ENCODE assay signal across 12 cellular contexts in genomic region chr19:16442386-16443276, GRCh38. TPM values are rescaled to one million over a fixed set of nuclear protein-coding genes. Genes with fewer than 3 reads are reported as not detected.
DNase-seq lines count a peak whose midpoint lies in the region; ATAC-seq and TF ChIP-seq lines count a peak whose summit lies in the region.
"Had no signal": no experiment of that assay in that cellular context is flagged by ENCODE, and none has a peak within 500 bp of the region (broad histone marks: within the 10 kb centered on the region; RNA-seq: fewer than 3 reads in every experiment).

No MANE protein-coding gene starts in this region.

- H3K36me3 ChIP-seq in neuronal stem cell (replicated peaks in 1 of 2; ENCODE audit: control insufficient read depth in 2 of 2, insufficient read depth in 2 of 2, low read length in 2 of 2), result peaks cover 10 to 34% of the 10 kb centered on the region in 2 donors

- no peak overlapping the region for H3K27ac ChIP-seq in H9 (ENCODE audit: insufficient read length, low read depth, low read length)
- peak overlapping the region; percentile 45 for H3K27ac ChIP-seq in neuronal stem cell (replicated peaks; ENCODE audit: low read length)
- H3K27ac ChIP-seq: testis had no signal

- H3K4me1 ChIP-seq in H9 (ENCODE audit: insufficient read depth, low read length) (peaks cover 2% of the 10 kb centered on the region; the same call in 1 of the 2 replicates), neuronal stem cell (ENCODE audit: control insufficient read depth in 2 of 2, insufficient read depth in 1 of 2, low read depth in 1 of 2, low read length in 2 of 2) (peaks cover 4 to 13% of the 10 kb centered on the region in 2 donors)

- H3K23ac ChIP-seq in H9 (ENCODE audit: insufficient read length, low read depth, low read length) (no peak overlapping the region), neuronal stem cell (ENCODE audit: low read depth, low read length, poor library complexity) (peak overlapping the region; percentile 14)

- peaks cover 5 to 21% (median 20%) of the 10 kb centered on the region in 3 experiments; a peak in 5 of 7 replicates for H3K36me3 Mint-ChIP-seq in H9 (ENCODE audit: insufficient read depth in 1 of 3, low read depth in 3 of 3)
- H3K36me3 Mint-ChIP-seq in endothelial cell (ENCODE audit: low read depth, unreplicated experiment), result peaks cover 13% of the 10 kb centered on the region

- H4K91ac ChIP-seq in H9 (ENCODE audit: insufficient read length, low read depth, low read length) (no peak overlapping the region), neuronal stem cell (ENCODE audit: low read depth, low read length, poor library complexity) (no peak overlapping the region)

- no peak overlapping the region for H2BK20ac ChIP-seq in H9 (ENCODE audit: low read depth, low read length, poor library complexity, severe bottlenecking)

- H3K9me3 Mint-ChIP-seq in H9 (no peaks in the 10 kb centered on the region), endothelial cell (ENCODE audit: unreplicated experiment) (no peaks in the 10 kb centered on the region)

- H3K9me3 ChIP-seq in H9 (ENCODE audit: control insufficient read depth, low read depth, low read length) (no peaks in the 10 kb centered on the region), neuronal stem cell (replicated peaks in 1 of 2; ENCODE audit: control insufficient read depth in 2 of 2, insufficient read depth in 1 of 2, low read depth in 1 of 2, low read length in 2 of 2) (no peaks in the 10 kb centered on the region)
- H3K9me3 ChIP-seq: testis had no signal

- H2BK5ac ChIP-seq in H9 (ENCODE audit: insufficient read length, low read length) (no peak overlapping the region), neuronal stem cell (ENCODE audit: low read length) (no peak overlapping the region)

- no peak overlapping the region for H3K56ac ChIP-seq in H9 (ENCODE audit: insufficient read length, low read depth, low read length)

- H4K5ac ChIP-seq in H9 (ENCODE audit: insufficient read length, low read depth, low read length), result no peak overlapping the region

- DNase-seq in H9, result no peak
- peak; percentile 36 for DNase-seq in NCI-H2227 treated with DMSO at 0.1 percent for 48 hours (lab: John Stamatoyannopoulos, UW)
- no peak for DNase-seq in endothelial cell (ENCODE audit: low spot score)
- DNase-seq in neuronal stem cell (ENCODE audit: low spot score), result no peak
- no peak for DNase-seq in OCI-M1 (lab: John Stamatoyannopoulos, UW)
- no peak for DNase-seq in AG08396 (ENCODE audit: low spot score)
- no peak for DNase-seq in mucosa of gallbladder (ENCODE audit: low spot score)
- DNase-seq: cerebellar nuclear complex; GDM1; stimulated activated CD4-positive, alpha-beta T cell treated with anti-CD3 and anti-CD28 coated beads, Interleukin-12 subunit alpha, Interleukin-12 subunit beta, amount 100 ng/mL, for 4 hours had no signal

- no peak overlapping the region for H3T11ph ChIP-seq in H9 (ENCODE audit: low read length)

- H3K18ac ChIP-seq in H9 (ENCODE audit: insufficient read length, low read depth, low read length) (no peak overlapping the region), neuronal stem cell (ENCODE audit: low read length) (no peak overlapping the region)

- H4K20me1 ChIP-seq in H9 (ENCODE audit: control insufficient read depth, insufficient read depth, insufficient read length), result peaks cover 6% of the 10 kb centered on the region

- H2BK120ac ChIP-seq in H9 (ENCODE audit: low read depth, low read length, poor library complexity, severe bottlenecking) (no peak overlapping the region), neuronal stem cell (ENCODE audit: low read depth, low read length) (no peak overlapping the region)

- H2AFZ ChIP-seq in H9 (ENCODE audit: low read length) (no peak overlapping the region), neuronal stem cell (ENCODE audit: low read length) (no peak overlapping the region)

- H3K4me1 Mint-ChIP-seq in H9 (peaks cover 42 to 44% of the 10 kb centered on the region in 2 experiments), endothelial cell (ENCODE audit: unreplicated experiment) (peaks cover 48% of the 10 kb centered on the region)

- no peaks in the 10 kb centered on the region for H3K27me3 ChIP-seq in H9 (ENCODE audit: insufficient read depth, low read length)
- H3K27me3 ChIP-seq in neuronal stem cell (ENCODE audit: control insufficient read depth in 3 of 3, insufficient read depth in 3 of 3, low read depth in 1 of 3, low read length in 3 of 3), result no peaks in the 10 kb centered on the region
- H3K27me3 ChIP-seq: testis had no signal

- TF ChIP-seq CTCF in H9 (conservative IDR thresholded peaks at IDR 0.05), result no peak
- no peak for TF ChIP-seq CTCF in endothelial cell (IDR thresholded peaks at IDR 0.05; ENCODE audit: unreplicated experiment)

- H3K79me2 ChIP-seq in H9 (ENCODE audit: insufficient read depth, low read length), result peaks cover 4% of the 10 kb centered on the region; the same call in 1 of the 2 replicates

- no peaks in the 10 kb centered on the region for H3K23me2 ChIP-seq in H9 (ENCODE audit: insufficient read length, low read depth, low read length, poor library complexity, severe bottlenecking)

- H3K4me2 ChIP-seq in H9 (ENCODE audit: insufficient read depth, insufficient read length, low read length), result no peak overlapping the region
- H3K4me2 ChIP-seq in neuronal stem cell (ENCODE audit: insufficient read depth, low read length, poor library complexity, severe bottlenecking), result no peak overlapping the region

- no peaks in the 10 kb centered on the region for H3K27me3 Mint-ChIP-seq in H9 (ENCODE audit: low read depth)
- peaks cover 8% of the 10 kb centered on the region for H3K27me3 Mint-ChIP-seq in endothelial cell (ENCODE audit: unreplicated experiment)

- H3K14ac ChIP-seq in H9 (ENCODE audit: insufficient read depth, low read length) (no peak overlapping the region; the same call in 1 of the 2 replicates), neuronal stem cell (ENCODE audit: low read length) (no peak overlapping the region)

- no peak for ATAC-seq in HG02588 (IDR thresholded peaks at IDR 0.05; ENCODE audit: unreplicated experiment)

- H2BK15ac ChIP-seq in H9 (ENCODE audit: low read depth, low read length), result no peak overlapping the region
- no peak overlapping the region for H2BK15ac ChIP-seq in neuronal stem cell (ENCODE audit: low read length)

- no peak overlapping the region for H3K4me3 ChIP-seq in neuronal stem cell (ENCODE audit: low read length in 2 of 2)
- H3K4me3 ChIP-seq: testis had no signal

- H3K79me1 ChIP-seq in H9 (ENCODE audit: insufficient read depth, low read depth, low read length, poor library complexity, severe bottlenecking) (no peaks in the 10 kb centered on the region), neuronal stem cell (ENCODE audit: low read depth, low read length) (peaks cover 4% of the 10 kb centered on the region)

- H2BK12ac ChIP-seq in H9 (ENCODE audit: insufficient read length, low read depth, low read length), result no peak overlapping the region
- no peak overlapping the region for H2BK12ac ChIP-seq in neuronal stem cell (ENCODE audit: low read length)

- H3K4ac ChIP-seq in H9 (ENCODE audit: low read depth, low read length) (no peak overlapping the region), neuronal stem cell (ENCODE audit: low read length) (no peak overlapping the region)

- H3K4me3 Mint-ChIP-seq in H9, result no peak overlapping the region; a peak in 1 of 5 replicates
- H3K4me3 Mint-ChIP-seq in endothelial cell (ENCODE audit: unreplicated experiment), result no peak overlapping the region

- H3K27ac Mint-ChIP-seq in H9 (peak overlapping the region; percentile 59 to 87 (median 83)), endothelial cell (ENCODE audit: unreplicated experiment) (peak overlapping the region; percentile 61)

- no CpG with 5 or more reads among the region's 19 CpGs for WGBS in H9 (ENCODE audit: extremely low coverage, insufficient read length, low lambda C conversion rate)
- WGBS in neuronal stem cell (ENCODE audit: extremely low coverage in 2 of 2, insufficient read length in 2 of 2, insufficient replicate concordance in 1 of 2), 2 donors, result no CpG with 5 or more reads among the region's 19 CpGs

- H3K9ac ChIP-seq in H9 (ENCODE audit: extremely low read depth, insufficient read length, low read length) (no peak overlapping the region), neuronal stem cell (ENCODE audit: low read depth, low read length, poor library complexity) (peak overlapping the region; percentile 24)

- H4K8ac ChIP-seq in H9 (replicated peaks; ENCODE audit: insufficient read length, low read depth, low read length), result no peak overlapping the region
- H4K8ac ChIP-seq in neuronal stem cell (ENCODE audit: low read depth, low read length), result no peak overlapping the region

- H2AK5ac ChIP-seq in H9 (ENCODE audit: insufficient read length, low read length), result no peak overlapping the region
- H2AK5ac ChIP-seq in neuronal stem cell (ENCODE audit: low read depth, low read length), result no peak overlapping the region

RNA-seq across cellular contexts. Expression of gene EPS15L1, which starts 29.1 kb away (rescaled TPM):
- total RNA-seq in H9 (2021), result 31.8 and 33.3 TPM in 2 replicates
- 34.5 TPM for total RNA-seq in endothelial cell (ENCODE audit: unreplicated experiment)
- 26.7 TPM for polyA plus RNA-seq in neuronal stem cell (2013, experiment 1 of 2)
- polyA plus RNA-seq in neuronal stem cell (2013, experiment 2 of 2), result 25.4 TPM
- 46.1 TPM for total RNA-seq in mucosa of gallbladder

RNA-seq across cellular contexts. Expression of gene CALR3, which starts 53.3 kb away (rescaled TPM):
- total RNA-seq in H9 (2021), result 0.44 and 0.53 TPM in 2 replicates
- not detected for total RNA-seq in endothelial cell (ENCODE audit: unreplicated experiment)
- polyA plus RNA-seq in neuronal stem cell (2013, experiment 1 of 2), result 0.07 TPM
- polyA plus RNA-seq in neuronal stem cell (2013, experiment 2 of 2), result 0.07 TPM
- not detected for total RNA-seq in mucosa of gallbladder

RNA-seq across cellular contexts. Expression of gene C19orf44, which starts 53.6 kb away (rescaled TPM):
- total RNA-seq in H9 (2021) (5.7 and 6.4 TPM in 2 replicates), endothelial cell (ENCODE audit: unreplicated experiment) (3.7 TPM), mucosa of gallbladder (11.2 TPM)
- polyA plus RNA-seq in neuronal stem cell (2013, experiment 1 of 2), result 4.7 TPM
- polyA plus RNA-seq in neuronal stem cell (2013, experiment 2 of 2), result 4.7 TPM
